In genomic region chr2:172239944-172240590, GRCh38 we compare ENCODE assay signal across 16 cellular contexts.
A peak's percentile ranks its signal among the peaks of the same experiment; 100 is the strongest.
DNase-seq lines count a peak whose midpoint lies in the region; ATAC-seq and TF ChIP-seq lines count a peak whose summit lies in the region.
"Had no signal": no experiment of that assay in that cellular context is flagged by ENCODE, and none has a peak within 500 bp of the region (broad histone marks: within the 10 kb centered on the region; RNA-seq: fewer than 3 reads in every experiment).

No MANE protein-coding gene starts in this region.

- CTCF ChIA-PET in HCT116 (lab: Charles Lee) = no interaction called here

- no peaks in the 10 kb centered on the region for H4K20me1 ChIP-seq in HCT116 (ENCODE audit: insufficient read depth)

- DNase-seq in A172 (ENCODE audit: low spot score) (peak; percentile 55), HCT116 (ENCODE audit: low read depth, low spot score) (no peak), astrocyte of the cerebellum (ENCODE audit: low read depth) (peak; percentile 59), fibroblast of pulmonary artery (ENCODE audit: low read depth) (peak; percentile 54), NCI-H82 treated with DMSO at 0.1 percent for 48 hours (lab: John Stamatoyannopoulos, UW; ENCODE audit: unreplicated experiment) (no peak), GOT3 (lab: John Stamatoyannopoulos, UW) (no peak), NCI-H2081 treated with DMSO at 0.1 percent for 48 hours (lab: John Stamatoyannopoulos, UW) (no peak), COLO829 (ENCODE audit: low spot score) (no peak)
- DNase-seq: activated CD4-positive, alpha-beta T cell treated with anti-CD3 and anti-CD28 coated beads, Interleukin-2, amount 10 ng/mL, durations not matched to agents 7 days and 5 days; aorta; CD4-positive, alpha-beta memory T cell; NCI-H2107; NCI-H748 treated with DMSO at 0.1 percent for 48 hours; PC-9; stimulated activated naive CD8-positive, alpha-beta T cell treated with anti-CD3 and anti-CD28 coated beads, Interleukin-15, Interleukin-2, amounts not matched to agents 100 U/mL and 50 U/mL, for 24 hours had no signal

- H3K79me2 ChIP-seq in HCT116 (ENCODE audit: insufficient read depth, low read length) = no peaks in the 10 kb centered on the region

- intact Hi-C loops in HCT116 (cut with micrococcal nuclease) = no loop called here

- TF ChIP-seq CTCF in HCT116 (IDR thresholded peaks at IDR 0.05 in 2 of 3, conservative IDR thresholded peaks at IDR 0.05 in 1 of 3; ENCODE audit: borderline replicate concordance in 1 of 3, insufficient read depth in 1 of 3, low read depth in 2 of 3, low read length in 2 of 3) (no peak), astrocyte of the cerebellum (IDR thresholded peaks at IDR 0.05; ENCODE audit: low read depth, low read length, missing control alignments) (no peak), fibroblast of pulmonary artery (IDR thresholded peaks at IDR 0.05; ENCODE audit: low read length, missing control alignments) (no peak)

- no peak overlapping the region for H2AFZ ChIP-seq in HCT116 (ENCODE audit: low read depth, low read length, poor library complexity, severe bottlenecking)
- H2AFZ ChIP-seq: PC-9 had no signal

- H3K4me3 ChIP-seq in HCT116 (replicated peaks in 1 of 2; ENCODE audit: low read depth in 1 of 2, low read length in 2 of 2) (no peak overlapping the region), astrocyte of the cerebellum (ENCODE audit: low read depth, low read length) (no peak overlapping the region), fibroblast of pulmonary artery (replicated peaks; ENCODE audit: low read depth, low read length) (no peak overlapping the region)
- H3K4me3 ChIP-seq: esophagus muscularis mucosa, PC-9 had no signal

- H3K4me2 ChIP-seq in HCT116 (ENCODE audit: low read length) = no peak overlapping the region
- H3K4me2 ChIP-seq: PC-9 had no signal

- H3K36me3 ChIP-seq in HCT116 (ENCODE audit: control insufficient read depth in 1 of 2, insufficient read depth in 2 of 2, low read length in 2 of 2) = no peaks in the 10 kb centered on the region
- H3K36me3 ChIP-seq: esophagus muscularis mucosa had no signal

- H3K9me2 ChIP-seq in HCT116 (ENCODE audit: insufficient read depth) = no peaks in the 10 kb centered on the region

- no peak overlapping the region for H3K9ac ChIP-seq in HCT116 (ENCODE audit: low read length)

- BruUV-seq in HCT116 (replicated peaks; lab: Mats Ljungman, UMichigan) = no TSS peak

- no peaks in the 10 kb centered on the region for H3K9me3 ChIP-seq in HCT116 (ENCODE audit: control insufficient read depth in 1 of 2, insufficient read depth in 1 of 2, low read depth in 1 of 2, low read length in 2 of 2)
- H3K9me3 ChIP-seq: esophagus muscularis mucosa had no signal

- TF ChIP-seq RAD21 in HCT116 (IDR thresholded peaks at IDR 0.05; ENCODE audit: low read depth) = no peak

- POLR2A ChIA-PET in HCT116 (lab: Charles Lee) = no interaction called here

- TF ChIP-seq POLR2A in HCT116 (IDR thresholded peaks at IDR 0.05; ENCODE audit: borderline replicate concordance, extremely low read depth, insufficient read depth, insufficient read length) = no peak

- H3K27me3 ChIP-seq in HCT116 (ENCODE audit: insufficient read depth, low read length) = no peaks in the 10 kb centered on the region

- no peak overlapping the region for H3K27ac ChIP-seq in HCT116 (ENCODE audit: low read depth, low read length)
- H3K27ac ChIP-seq: esophagus muscularis mucosa, PC-9 had no signal

- H3K4me1 ChIP-seq in HCT116 (ENCODE audit: control insufficient read depth in 1 of 2, insufficient read depth in 2 of 2, low read length in 2 of 2) = peaks cover 6 to 25% of the 10 kb centered on the region in 2 experiments; a peak in 3 of 4 replicates

- peak; percentile 65 for ATAC-seq in HCT116
- ATAC-seq: stimulated activated naive CD8-positive, alpha-beta T cell treated with anti-CD3 and anti-CD28 coated beads, Interleukin-15, Interleukin-2, amounts not matched to agents 100 U/mL and 50 U/mL, for 24 hours had no signal

- in situ Hi-C loops in astrocyte of the cerebellum (cut with HindIII; ENCODE audit: low sequenced_read_pairs) = no loop called here

- RAD21 ChIA-PET in HCT116 (lab: Charles Lee; ENCODE audit: low non-redundant PET in 1 of 2, low total read pairs in 2 of 2, uncharacterized antibody in 2 of 2, unreplicated experiment in 2 of 2) = no interaction called here

TF ChIP-seq in HCT116, 20 proteins besides CTCF, POLR2A, EP300 and RAD21:
- TF ChIP-seq FOSL1 (IDR thresholded peaks at IDR 0.05; ENCODE audit: low read depth) = no peak
- TF ChIP-seq ZNF274 (IDR thresholded peaks at IDR 0.05; ENCODE audit: low read depth, low read length) = no peak
- TF ChIP-seq EZH2 (IDR thresholded peaks at IDR 0.05) = no peak
- TF ChIP-seq ELF1 (IDR thresholded peaks at IDR 0.05; ENCODE audit: borderline replicate concordance, low read depth) = no peak
- TF ChIP-seq SP1 (IDR thresholded peaks at IDR 0.05; ENCODE audit: low read depth) = 0 out of 2 replicates have a peak, but pooled peaks have one; percentile 13
- no peak for TF ChIP-seq CBX3 (IDR thresholded peaks at IDR 0.05; ENCODE audit: low read depth)
- no peak for TF ChIP-seq CEBPB (IDR thresholded peaks at IDR 0.05; ENCODE audit: low read depth)
TF ChIP-seq in HCT116: peak in this region for 1.

Comparison
In these comparisons a context has a peak if more than half of its experiments do, and no peak if none do; other contexts are left out.
1. DNase-seq: peak in A172 (single experiment), astrocyte of the cerebellum (single experiment) and fibroblast of pulmonary artery (single experiment); none in HCT116 (single experiment), NCI-H82 treated with DMSO at 0.1 percent for 48 hours (single experiment), GOT3 (single experiment), NCI-H2081 treated with DMSO at 0.1 percent for 48 hours (single experiment) and COLO829 (single experiment).